Comparison of ENCODE assay signal across 21 cellular contexts in the genomic region with DNA sequence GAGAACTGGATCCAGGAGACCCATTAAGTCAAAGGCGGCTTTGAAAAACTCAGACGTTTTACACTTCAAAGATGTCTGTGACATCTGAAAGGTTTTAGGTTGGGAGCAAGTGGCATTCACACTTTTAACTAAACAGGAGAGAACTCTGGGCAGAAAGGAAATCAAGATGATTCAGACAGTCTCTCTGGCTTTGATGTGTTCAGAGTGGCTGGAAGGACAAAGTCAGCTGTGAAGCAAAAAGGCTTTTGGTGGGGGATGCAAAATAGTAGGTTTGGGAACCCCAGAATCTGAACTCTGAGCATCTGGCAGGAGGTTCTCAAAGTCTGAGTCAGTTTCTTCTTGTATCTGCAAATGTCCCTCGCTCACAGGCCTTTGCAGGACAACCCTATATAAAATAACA.
DNase-seq lines count a peak whose midpoint lies in the region; ATAC-seq and TF ChIP-seq lines count a peak whose summit lies in the region.
"Had no signal": no experiment of that assay in that cellular context is flagged by ENCODE, and none has a peak within 500 bp of the region (broad histone marks: within the 10 kb centered on the region; RNA-seq: fewer than 3 reads in every experiment).

No MANE protein-coding gene starts in this region.

- peaks cover 33 to 43% of the 10 kb centered on the region in 2 donors for H3K4me1 ChIP-seq in gastrocnemius medialis
- H3K4me1 ChIP-seq: tibial nerve had no signal

- peak overlapping the region; percentile 58 for H3K4me3 Mint-ChIP-seq in activated naive CD8-positive, alpha-beta T cell
- H3K4me3 Mint-ChIP-seq: memory B cell, nephron had no signal

- in situ Hi-C loops in gastrocnemius medialis (cut with MboI; ENCODE audit: low sequenced_read_pairs in 4 of 4), result no loop called here

- intact Hi-C loops in gastrocnemius medialis (cut with DNase I; ENCODE audit: low total_unique reads), result loop anchor here (10.0 kb wide), 2 partner anchors 131 to 221 kb away; no protein-coding TSS in a partner anchor

- peaks cover 22% of the 10 kb centered on the region for H3K9me3 ChIP-seq in KOPT-K1 (ENCODE audit: insufficient read depth, low read length, poor library complexity, severe bottlenecking)
- H3K9me3 ChIP-seq in gastrocnemius medialis, result no peaks in the 10 kb centered on the region
- H3K9me3 ChIP-seq: tibial nerve had no signal

- H3K36me3 Mint-ChIP-seq in activated naive CD8-positive, alpha-beta T cell, result peaks cover 21% of the 10 kb centered on the region
- H3K36me3 Mint-ChIP-seq: memory B cell had no signal

- H3K27ac ChIP-seq in KOPT-K1 (ENCODE audit: low read depth, low read length, poor library complexity, severe bottlenecking), result peak overlapping the region; percentile 35
- peak overlapping the region; percentile 88 to 92 (median 90) for H3K27ac ChIP-seq in gastrocnemius medialis
- H3K27ac ChIP-seq: tibial nerve had no signal

- no peaks in the 10 kb centered on the region for H3K9me3 Mint-ChIP-seq in activated naive CD8-positive, alpha-beta T cell (ENCODE audit: low read depth)
- H3K9me3 Mint-ChIP-seq: memory B cell had no signal

- H3K36me3 ChIP-seq in KOPT-K1 (ENCODE audit: insufficient read depth, low read length) (peaks cover 64% of the 10 kb centered on the region), gastrocnemius medialis (no peaks in the 10 kb centered on the region)
- H3K36me3 ChIP-seq: tibial nerve had no signal

- TF ChIP-seq POLR2A in gastrocnemius medialis (IDR thresholded peaks at IDR 0.05), result no peak

- ATAC-seq in gastrocnemius medialis (peak in 1 of 2 donors; percentile 6), GM18498 (IDR thresholded peaks at IDR 0.05; ENCODE audit: unreplicated experiment) (no peak)

- peak; percentile 37 for DNase-seq in activated CD8-positive, alpha-beta memory T cell treated with anti-CD3 and anti-CD28 coated beads, Interleukin-2, amount 50 U/mL, for 4 hours
- DNase-seq in activated CD8-positive, alpha-beta memory T cell treated with anti-CD3 and anti-CD28 coated beads for 24 hours, result no peak
- DNase-seq in gastrocnemius medialis (no peak), NCI-H187 (lab: John Stamatoyannopoulos, UW) (no peak), NCI-H526 treated with DMSO at 0.1 percent for 48 hours (lab: John Stamatoyannopoulos, UW) (no peak)
- DNase-seq: activated CD4-positive, CD25-positive, alpha-beta regulatory T cell; C1 segment of cervical spinal cord; cortex of kidney; hypothalamus; KBM-7; NCI-H1048; NCI-H2081 treated with DMSO at 0.1 percent for 48 hours; NCI-H524; Right ventricle myocardium superior; small intestine had no signal

- H3K4me3 ChIP-seq in gastrocnemius medialis, result peak overlapping the region; percentile 26 to 50 (median 42)
- H3K4me3 ChIP-seq: tibial nerve had no signal

- H3K27ac Mint-ChIP-seq in activated naive CD8-positive, alpha-beta T cell, result peak overlapping the region; percentile 84
- H3K27ac Mint-ChIP-seq: memory B cell, nephron had no signal

- TF ChIP-seq CTCF in gastrocnemius medialis (IDR thresholded peaks at IDR 0.05 in 4 of 5, conservative IDR thresholded peaks at IDR 0.05 in 1 of 5), result no peak

- peaks cover 72% of the 10 kb centered on the region for H3K4me1 Mint-ChIP-seq in activated naive CD8-positive, alpha-beta T cell (ENCODE audit: low read depth)
- H3K4me1 Mint-ChIP-seq: memory B cell had no signal

- no peaks in the 10 kb centered on the region for H3K27me3 ChIP-seq in gastrocnemius medialis
- H3K27me3 ChIP-seq: tibial nerve had no signal

- no peaks in the 10 kb centered on the region for H3K27me3 Mint-ChIP-seq in activated naive CD8-positive, alpha-beta T cell
